8 cellular contexts compared by ENCODE assay signal in genomic region chr16:89923640-89924297, GRCh38. TPM values are rescaled to one million over a fixed set of nuclear protein-coding genes. Genes with fewer than 3 reads are reported as not detected.
DNase-seq lines count a peak whose midpoint lies in the region; ATAC-seq and TF ChIP-seq lines count a peak whose summit lies in the region.

No MANE protein-coding gene starts in this region.

- H3K36me3 ChIP-seq in BLaER1 (peaks cover 14% of the 10 kb centered on the region; the same call in 1 of the 2 replicates), MG63 (peaks cover 24% of the 10 kb centered on the region)

- no peaks in the 10 kb centered on the region for H3K9me3 ChIP-seq in BLaER1
- no peaks in the 10 kb centered on the region for H3K9me3 ChIP-seq in MG63

- H3K9ac ChIP-seq in BLaER1: peak overlapping the region; percentile 87

- TF ChIP-seq CTCF in cardiac fibroblast (IDR thresholded peaks at IDR 0.05; ENCODE audit: low read depth, low read length) (no peak), nephron progenitor cell (IDR thresholded peaks at IDR 0.05) (no peak), GM13976 (IDR thresholded peaks at IDR 0.05; ENCODE audit: borderline replicate concordance, control extremely low read depth, extremely low read depth, insufficient read depth, missing control alignments) (no peak)

- peak overlapping the region; percentile 84 for H3K27ac ChIP-seq in BLaER1

- H3K27me3 ChIP-seq in BLaER1: no peaks in the 10 kb centered on the region
- no peaks in the 10 kb centered on the region for H3K27me3 ChIP-seq in MG63

- H3K4me2 ChIP-seq in BLaER1: peak overlapping the region; percentile 100

- H3K27me3 Mint-ChIP-seq in nephron progenitor cell (ENCODE audit: low read depth, poor library complexity): no peaks in the 10 kb centered on the region
- H3K27me3 Mint-ChIP-seq in effector memory CD8-positive, alpha-beta T cell: peaks cover 27 to 63% of the 10 kb centered on the region in 2 donors
- H3K27me3 Mint-ChIP-seq in activated T-cell treated with anti-CD3 and anti-CD28 coated beads, Interleukin-2, amount 50 U/mL, for 4 hours (ENCODE audit: low read depth): peaks cover 45% of the 10 kb centered on the region

- in situ Hi-C loops in GM13976 (cut with MboI; ENCODE audit: low sequenced_read_pairs, unreplicated experiment): no loop called here

- peaks cover 67% of the 10 kb centered on the region for H4K20me1 ChIP-seq in BLaER1

- H3K4me3 Mint-ChIP-seq in nephron progenitor cell: peak overlapping the region; percentile 79
- peak overlapping the region in 1 of 2 donors; percentile 52 for H3K4me3 Mint-ChIP-seq in effector memory CD8-positive, alpha-beta T cell
- no peak overlapping the region for H3K4me3 Mint-ChIP-seq in activated T-cell treated with anti-CD3 and anti-CD28 coated beads, Interleukin-2, amount 50 U/mL, for 4 hours

- peaks cover 66% of the 10 kb centered on the region for H3K4me1 ChIP-seq in BLaER1

- no peaks in the 10 kb centered on the region for H3K9me3 Mint-ChIP-seq in nephron progenitor cell
- no peaks in the 10 kb centered on the region for H3K9me3 Mint-ChIP-seq in effector memory CD8-positive, alpha-beta T cell
- H3K9me3 Mint-ChIP-seq in activated T-cell treated with anti-CD3 and anti-CD28 coated beads, Interleukin-2, amount 50 U/mL, for 4 hours: no peaks in the 10 kb centered on the region

- no peak overlapping the region for H3K27ac Mint-ChIP-seq in nephron progenitor cell
- no peak overlapping the region for H3K27ac Mint-ChIP-seq in effector memory CD8-positive, alpha-beta T cell

- peak overlapping the region; percentile 86 for H3K4me3 ChIP-seq in BLaER1
- peak overlapping the region; percentile 84 for H3K4me3 ChIP-seq in MG63
- H3K4me3 ChIP-seq in cardiac fibroblast (replicated peaks in 1 of 2; ENCODE audit: low read depth in 2 of 2, low read length in 2 of 2): peak overlapping the region; percentile 85 to 91

- no peaks in the 10 kb centered on the region for H3K36me3 Mint-ChIP-seq in nephron progenitor cell (ENCODE audit: low read depth)
- H3K36me3 Mint-ChIP-seq in effector memory CD8-positive, alpha-beta T cell (ENCODE audit: insufficient read depth): peaks cover 12% of the 10 kb centered on the region
- H3K36me3 Mint-ChIP-seq in activated T-cell treated with anti-CD3 and anti-CD28 coated beads, Interleukin-2, amount 50 U/mL, for 4 hours (ENCODE audit: insufficient read depth): no peaks in the 10 kb centered on the region

- peaks cover 38% of the 10 kb centered on the region for H3K4me1 Mint-ChIP-seq in nephron progenitor cell
- peaks cover 20 to 21% of the 10 kb centered on the region in 2 donors for H3K4me1 Mint-ChIP-seq in effector memory CD8-positive, alpha-beta T cell (ENCODE audit: low read depth in 2 of 2)
- peaks cover 34% of the 10 kb centered on the region for H3K4me1 Mint-ChIP-seq in activated T-cell treated with anti-CD3 and anti-CD28 coated beads, Interleukin-2, amount 50 U/mL, for 4 hours (ENCODE audit: low read depth)

- DNase-seq in MG63 (peak; percentile 71), cardiac fibroblast (ENCODE audit: low read depth in 2 of 2) (no peak), nephron progenitor cell (peak; percentile 61), GM13976 (ENCODE audit: low spot score) (no peak)
- DNase-seq in effector memory CD8-positive, alpha-beta T cell: no peak
- no peak for DNase-seq in stimulated activated CD4-positive, alpha-beta T cell treated with anti-CD3 and anti-CD28 coated beads, Interleukin-4, amount 100 ng/mL, for 1 hour
- DNase-seq in activated T-cell treated with anti-CD3 and anti-CD28 coated beads, Interleukin-2, amount 50 U/mL, for 4 hours: no peak

- ATAC-seq in effector memory CD8-positive, alpha-beta T cell (replicated peaks): no peak
- no peak for ATAC-seq in activated T-cell treated with anti-CD3 and anti-CD28 coated beads, Interleukin-2, amount 50 U/mL, for 4 hours

RNA-seq across cellular contexts. Expression of gene TUBB3, which starts 0.6 kb away (rescaled TPM):
- 803 and 1,289 TPM in 2 replicates for total RNA-seq in MG63 (2014; rRNA removed; shearing (Covaris generic); ENCODE audit: low replicate concordance)
- total RNA-seq in activated T-cell treated with anti-CD3 and anti-CD28 coated beads, Interleukin-2, amount 50 U/mL, for 4 hours: under 1 TPM; 0.65 to 0.68 (median 0.66) TPM

RNA-seq across cellular contexts. Expression of gene MC1R, which starts 5.1 kb away (rescaled TPM):
- 12.1 and 21.1 TPM in 2 replicates for total RNA-seq in MG63 (2014; rRNA removed; shearing (Covaris generic); ENCODE audit: low replicate concordance)
- total RNA-seq in activated T-cell treated with anti-CD3 and anti-CD28 coated beads, Interleukin-2, amount 50 U/mL, for 4 hours: 1 to 10 TPM; 2.5 to 3.0 (median 2.6) TPM

RNA-seq across cellular contexts. Expression of gene DEF8, which starts 24.8 kb away (rescaled TPM):
- 357 and 571 TPM in 2 replicates for total RNA-seq in MG63 (2014; rRNA removed; shearing (Covaris generic); ENCODE audit: low replicate concordance)
- 10 to 100 TPM; 50.1 to 53.5 (median 50.3) TPM for total RNA-seq in activated T-cell treated with anti-CD3 and anti-CD28 coated beads, Interleukin-2, amount 50 U/mL, for 4 hours

RNA-seq across cellular contexts. Expression of gene TCF25, which starts 50.4 kb away (rescaled TPM):
- 53.2 and 71.3 TPM in 2 replicates for total RNA-seq in MG63 (2014; rRNA removed; shearing (Covaris generic); ENCODE audit: low replicate concordance)
- total RNA-seq in activated T-cell treated with anti-CD3 and anti-CD28 coated beads, Interleukin-2, amount 50 U/mL, for 4 hours: 100 to 1,000 TPM; 144 to 182 (median 164) TPM

Comparison
In these comparisons a context has a peak if more than half of its experiments do, and no peak if none do; other contexts are left out.
1. DNase-seq: peak in MG63 (single experiment) and nephron progenitor cell (single experiment); none in cardiac fibroblast (0 of 2), effector memory CD8-positive, alpha-beta T cell (0 of 3), stimulated activated CD4-positive, alpha-beta T cell treated with anti-CD3 and anti-CD28 coated beads, Interleukin-4, amount 100 ng/mL, for 1 hour (single experiment), GM13976 (single experiment) and activated T-cell treated with anti-CD3 and anti-CD28 coated beads, Interleukin-2, amount 50 U/mL, for 4 hours (single experiment).
2. RNA of gene TUBB3, which starts 0.6 kb away (total RNA-seq): 803 to 1,289 TPM in MG63; 0.65 to 0.68 TPM in activated T-cell treated with anti-CD3 and anti-CD28 coated beads, Interleukin-2, amount 50 U/mL, for 4 hours; every median in the first group is over 100 times any median in the second.
3. Peak in every context shown above with its lines, with median percentiles within 50 percentile points of each other: H3K4me3 ChIP-seq.